ENCODE assay signal across 10 cellular contexts in the genomic region with DNA sequence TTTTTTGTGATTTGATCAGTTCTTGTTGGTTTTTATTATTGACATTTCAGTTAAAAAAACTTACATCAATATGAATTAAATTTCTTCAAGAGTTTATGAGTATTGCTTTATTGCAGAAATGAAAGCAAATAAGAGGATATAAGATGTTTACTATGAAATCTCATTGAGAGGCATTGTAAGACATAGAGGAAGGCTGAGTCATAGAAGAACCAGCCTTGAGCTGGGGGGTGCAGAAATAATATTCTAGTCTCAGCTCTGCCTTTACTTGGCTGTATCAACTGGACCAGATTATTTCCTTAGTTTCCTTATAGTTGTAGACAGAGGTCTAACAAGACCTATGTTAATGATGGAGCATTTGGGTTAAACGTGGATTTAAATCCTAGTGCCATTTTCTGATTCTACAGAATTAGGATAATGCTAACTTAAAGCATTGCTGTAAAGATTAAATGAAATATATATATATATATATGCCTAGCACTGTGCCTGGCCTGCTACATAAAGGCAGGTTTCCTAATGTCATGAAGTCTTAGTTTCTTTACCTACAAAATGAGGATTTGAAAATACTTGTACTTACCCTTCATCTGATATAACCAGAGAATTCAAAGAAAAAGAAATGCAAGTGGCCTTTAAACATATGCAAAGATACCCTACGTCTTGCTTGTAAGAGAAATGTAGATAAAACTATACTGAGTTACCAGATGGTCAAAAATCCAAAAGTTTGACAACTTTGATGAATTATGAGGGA. TPM values are rescaled to one million over a fixed set of nuclear protein-coding genes. Genes with fewer than 3 reads are reported as not detected.
DNase-seq lines count a peak whose midpoint lies in the region; ATAC-seq and TF ChIP-seq lines count a peak whose summit lies in the region.
"Had no signal": no experiment of that assay in that cellular context is flagged by ENCODE, and none has a peak within 500 bp of the region (broad histone marks: within the 10 kb centered on the region; RNA-seq: fewer than 3 reads in every experiment).

No MANE protein-coding gene starts in this region.

- no peak overlapping the region for H3K4me3 ChIP-seq in fibroblast of villous mesenchyme (ENCODE audit: low read depth, low read length)

- TF ChIP-seq POLR2A in GM18505 (IDR thresholded peaks at IDR 0.05; ENCODE audit: borderline replicate concordance, extremely low read depth, insufficient read depth, insufficient read length): no peak

- peak; percentile 12 for DNase-seq in fibroblast of villous mesenchyme (ENCODE audit: low read depth)
- DNase-seq in NCI-H1105 treated with DMSO at 0.1 percent for 48 hours (lab: John Stamatoyannopoulos, UW): no peak
- no peak for DNase-seq in NCI-H526 (lab: John Stamatoyannopoulos, UW)
- DNase-seq in SKM-1 treated with dmso at 0.1 percent for 144 hours (lab: John Stamatoyannopoulos, UW; ENCODE audit: unreplicated experiment): no peak
- no peak for DNase-seq in omental fat pad (ENCODE audit: low spot score)
- DNase-seq: GF-D8 had no signal

- TF ChIP-seq CTCF in fibroblast of villous mesenchyme (IDR thresholded peaks at IDR 0.05; ENCODE audit: insufficient read depth, low read depth, low read length) (no peak), omental fat pad (IDR thresholded peaks at IDR 0.05) (no peak)

- ATAC-seq in GM18505 (IDR thresholded peaks at IDR 0.05; ENCODE audit: unreplicated experiment) (peak; percentile 89), GM21529 (IDR thresholded peaks at IDR 0.05; ENCODE audit: unreplicated experiment) (peak; percentile 79), HG03558 (IDR thresholded peaks at IDR 0.05; ENCODE audit: extremely low read depth, unreplicated experiment) (peak; percentile 53), omental fat pad (ENCODE audit: low FRiP score) (no peak)
- ATAC-seq: sciatic nerve had no signal

RNA-seq across cellular contexts. Expression of gene FAM98B, which starts 7.3 kb away (rescaled TPM):
- total RNA-seq in fibroblast of villous mesenchyme (5.5 and 11.2 TPM in 2 replicates), omental fat pad (10 to 100 TPM in 2 of 4 donors, 1 to 10 TPM in 2; 7.6 to 18.3 (median 10.7) TPM)
